ENCODE assay signal across 14 cellular contexts in genomic region chr11:61071880-61072279, GRCh38. TPM values are rescaled to one million over a fixed set of nuclear protein-coding genes. Genes with fewer than 3 reads are reported as not detected.
DNase-seq lines count a peak whose midpoint lies in the region; ATAC-seq and TF ChIP-seq lines count a peak whose summit lies in the region.
"Had no signal": no experiment of that assay in that cellular context is flagged by ENCODE, and none has a peak within 500 bp of the region (broad histone marks: within the 10 kb centered on the region; RNA-seq: fewer than 3 reads in every experiment).

No MANE protein-coding gene starts in this region.

- no peak for TF ChIP-seq RAD21 in IMR-90 (IDR thresholded peaks at IDR 0.05; ENCODE audit: low read length)

- no TSS peak for BruUV-seq in IMR-90 (replicated peaks; lab: Mats Ljungman, UMichigan)

- WGBS in IMR-90 (ENCODE audit: extremely low coverage in 2 of 2, insufficient read length in 1 of 2), 2 experiments = 83% methylated on average over 4 of the region's 8 CpGs; no CpG with 5 or more reads in 1 of the 2 experiments

- H3K4me3 Mint-ChIP-seq in CD4-positive, CD25-positive, alpha-beta regulatory T cell = no peak overlapping the region
- no peak overlapping the region for H3K4me3 Mint-ChIP-seq in brain
- H3K4me3 Mint-ChIP-seq in neural progenitor cell = peak overlapping the region; percentile 27

- no peak for DNase-seq in CD4-positive, CD25-positive, alpha-beta regulatory T cell
- DNase-seq in IMR-90 (no peak), neural progenitor cell (ENCODE audit: low spot score) (peak; percentile 27), NCI-H82 (lab: John Stamatoyannopoulos, UW) (no peak), brain microvascular endothelial cell (no peak), germinal center (ENCODE audit: low spot score) (no peak), NCI-H146 treated with DMSO at 0.1 percent for 48 hours (lab: John Stamatoyannopoulos, UW; ENCODE audit: unreplicated experiment) (no peak)
- DNase-seq: NCI-H1092 treated with DMSO at 0.1 percent for 48 hours, NCI-H510A treated with DMSO at 0.1 percent for 48 hours had no signal

- no peak overlapping the region for H3K4me3 ChIP-seq in CD4-positive, CD25-positive, alpha-beta regulatory T cell (ENCODE audit: low read depth, low read length)
- H3K4me3 ChIP-seq in IMR-90 (ENCODE audit: insufficient read depth, low read depth, low read length) (no peak overlapping the region), neural progenitor cell (no peak overlapping the region), brain microvascular endothelial cell (ENCODE audit: low read depth, low read length) (no peak overlapping the region)
- H3K4me3 ChIP-seq: SJCRH30 had no signal

- no peaks in the 10 kb centered on the region for H3K9me1 ChIP-seq in IMR-90 (ENCODE audit: insufficient read depth, low read length)

- H2AK9ac ChIP-seq in IMR-90 (replicated peaks; ENCODE audit: low read depth, low read length, poor library complexity) = peak overlapping the region; percentile 42

- no peak overlapping the region for H3K18ac ChIP-seq in IMR-90 (ENCODE audit: low read depth, low read length)

- no peak overlapping the region for H2BK20ac ChIP-seq in IMR-90 (ENCODE audit: low read depth, low read length)

- peaks cover 54% of the 10 kb centered on the region for H3K4me1 ChIP-seq in CD4-positive, CD25-positive, alpha-beta regulatory T cell (ENCODE audit: control insufficient read depth, insufficient read depth, low read length, poor library complexity, severe bottlenecking)
- H3K4me1 ChIP-seq in IMR-90 (ENCODE audit: control insufficient read depth, insufficient read depth, low read length) (no peaks in the 10 kb centered on the region), neural progenitor cell (peaks cover 17% of the 10 kb centered on the region)
- H3K4me1 ChIP-seq: SJCRH30 had no signal

- H3K9me3 ChIP-seq in CD4-positive, CD25-positive, alpha-beta regulatory T cell (ENCODE audit: control insufficient read depth in 2 of 2, low read length in 2 of 2) = no peaks in the 10 kb centered on the region
- H3K9me3 ChIP-seq in IMR-90 (ENCODE audit: control insufficient read depth, insufficient read depth, low read length) = no peaks in the 10 kb centered on the region
- H3K9me3 ChIP-seq in neural progenitor cell (ENCODE audit: low read depth) = peaks cover 3% of the 10 kb centered on the region
- H3K9me3 ChIP-seq: SJCRH30 had no signal

- H2BK5ac ChIP-seq in IMR-90 (ENCODE audit: low read depth, low read length, poor library complexity, severe bottlenecking) = no peak overlapping the region

- no peak overlapping the region for H4K5ac ChIP-seq in IMR-90 (ENCODE audit: low read depth, low read length)

- CTCF ChIA-PET in IMR-90 (lab: Yijun Ruan, JAX) = no interaction called here

- POLR2A ChIA-PET in IMR-90 (lab: Charles Lee; ENCODE audit: unreplicated experiment) = no interaction called here

- peaks cover 30 to 91% (median 46%) of the 10 kb centered on the region in 4 donors for H3K4me1 Mint-ChIP-seq in CD4-positive, CD25-positive, alpha-beta regulatory T cell
- H3K4me1 Mint-ChIP-seq in brain (peaks cover 42% of the 10 kb centered on the region), neural progenitor cell (peaks cover 31% of the 10 kb centered on the region)

- H4K8ac ChIP-seq in IMR-90 (ENCODE audit: low read depth in 2 of 2, low read length in 2 of 2) = no peak overlapping the region

- H2BK120ac ChIP-seq in IMR-90 (ENCODE audit: low read depth, low read length) = no peak overlapping the region

- TF ChIP-seq CTCF in IMR-90 (conservative IDR thresholded peaks at IDR 0.05; ENCODE audit: low read depth, low read length) (no peak), brain (conservative IDR thresholded peaks at IDR 0.05) (no peak), neural progenitor cell (IDR thresholded peaks at IDR 0.05) (no peak), brain microvascular endothelial cell (IDR thresholded peaks at IDR 0.05; ENCODE audit: low read depth, low read length, missing control alignments) (no peak)

- dilution Hi-C loops in IMR-90 (cut with HindIII; ENCODE audit: low sequenced_read_pairs, unreplicated experiment) = no loop called here

- no peak overlapping the region for H4K91ac ChIP-seq in IMR-90 (ENCODE audit: insufficient read depth, low read depth, low read length)

- no peak overlapping the region for H2AK5ac ChIP-seq in IMR-90 (ENCODE audit: low read depth, low read length)

- no peaks in the 10 kb centered on the region for H3K27me3 Mint-ChIP-seq in CD4-positive, CD25-positive, alpha-beta regulatory T cell
- H3K27me3 Mint-ChIP-seq in brain (no peaks in the 10 kb centered on the region), neural progenitor cell (ENCODE audit: insufficient read depth, low read depth) (peaks cover 14% of the 10 kb centered on the region)

- no peaks in the 10 kb centered on the region for H3K36me3 ChIP-seq in CD4-positive, CD25-positive, alpha-beta regulatory T cell (ENCODE audit: control insufficient read depth, insufficient read depth, low read length)
- no peaks in the 10 kb centered on the region for H3K36me3 ChIP-seq in IMR-90 (ENCODE audit: control insufficient read depth, insufficient read depth, low read length)
- H3K36me3 ChIP-seq in neural progenitor cell = no peaks in the 10 kb centered on the region
- H3K36me3 ChIP-seq in brain microvascular endothelial cell (replicated peaks) = no peaks in the 10 kb centered on the region
- H3K36me3 ChIP-seq: SJCRH30 had no signal

- ATAC-seq in CD4-positive, CD25-positive, alpha-beta regulatory T cell (ENCODE audit: low read depth in 2 of 2) = no peak
- no peak for ATAC-seq in IMR-90 (ENCODE audit: low read depth)

- no peak overlapping the region for H2BK15ac ChIP-seq in IMR-90 (ENCODE audit: low read depth, low read length)

- H3K9ac ChIP-seq in IMR-90 (ENCODE audit: low read depth, low read length) (no peak overlapping the region), neural progenitor cell (no peak overlapping the region)

- in situ Hi-C loops in IMR-90 (cut with MboI; ENCODE audit: low sequenced_read_pairs) = no loop called here
- in situ Hi-C loops in brain microvascular endothelial cell (cut with HindIII; ENCODE audit: low pct_ligation_motif_present, low sequenced_read_pairs) = no loop called here

- no peak overlapping the region for H2AFZ ChIP-seq in IMR-90 (replicated peaks; ENCODE audit: low read length, poor library complexity)
- peak overlapping the region; percentile 87 for H2AFZ ChIP-seq in neural progenitor cell (replicated peaks)

- no peak overlapping the region for H3K56ac ChIP-seq in IMR-90 (ENCODE audit: extremely low read depth, insufficient read depth, low read length)

- intact Hi-C loops in IMR-90 (cut with micrococcal nuclease) = no loop called here

- H3K27me3 ChIP-seq in CD4-positive, CD25-positive, alpha-beta regulatory T cell (ENCODE audit: control insufficient read depth, insufficient read depth, low read length) = no peaks in the 10 kb centered on the region
- peaks cover 14% of the 10 kb centered on the region for H3K27me3 ChIP-seq in IMR-90 (ENCODE audit: control insufficient read depth, insufficient read depth, low read length)
- no peaks in the 10 kb centered on the region for H3K27me3 ChIP-seq in neural progenitor cell
- H3K27me3 ChIP-seq in brain microvascular endothelial cell (replicated peaks) = no peaks in the 10 kb centered on the region
- H3K27me3 ChIP-seq: SJCRH30 had no signal

- H4K20me1 ChIP-seq in IMR-90 (ENCODE audit: insufficient read depth, low read length) = no peaks in the 10 kb centered on the region
- H4K20me1 ChIP-seq in neural progenitor cell (ENCODE audit: low read depth) = no peaks in the 10 kb centered on the region

- H3K79me1 ChIP-seq in IMR-90 (ENCODE audit: low read depth in 1 of 2, low read length in 2 of 2) = no peaks in the 10 kb centered on the region

- peaks cover 4% of the 10 kb centered on the region for H3F3A ChIP-seq in neural progenitor cell (ENCODE audit: low read depth)

- TF ChIP-seq POLR2A in IMR-90 (IDR thresholded peaks at IDR 0.05; ENCODE audit: low read depth, low read length) = no peak

- H3K4me2 ChIP-seq in IMR-90 (ENCODE audit: low read depth, low read length) = no peak overlapping the region
- peak overlapping the region; percentile 47 for H3K4me2 ChIP-seq in neural progenitor cell

- no peaks in the 10 kb centered on the region for H3K36me3 Mint-ChIP-seq in CD4-positive, CD25-positive, alpha-beta regulatory T cell
- H3K36me3 Mint-ChIP-seq in brain = no peaks in the 10 kb centered on the region
- H3K36me3 Mint-ChIP-seq in neural progenitor cell = no peaks in the 10 kb centered on the region

- no peaks in the 10 kb centered on the region for H3K9me3 Mint-ChIP-seq in CD4-positive, CD25-positive, alpha-beta regulatory T cell
- H3K9me3 Mint-ChIP-seq in brain = peaks cover 5 to 11% (median 6%) of the 10 kb centered on the region in 5 experiments
- H3K9me3 Mint-ChIP-seq in neural progenitor cell = no peaks in the 10 kb centered on the region

- H3K27ac ChIP-seq in CD4-positive, CD25-positive, alpha-beta regulatory T cell (ENCODE audit: insufficient read depth, low read length, poor library complexity, severe bottlenecking) = peak overlapping the region; percentile 71
- H3K27ac ChIP-seq in IMR-90 (ENCODE audit: insufficient read depth, low read length) (no peak overlapping the region), neural progenitor cell (no peak overlapping the region), brain microvascular endothelial cell (no peak overlapping the region)
- H3K27ac ChIP-seq: SJCRH30 had no signal

- no peak overlapping the region for H3K23ac ChIP-seq in IMR-90 (ENCODE audit: low read depth, low read length)

- no peaks in the 10 kb centered on the region for H3K79me2 ChIP-seq in neural progenitor cell (ENCODE audit: low read depth)

- H3K4ac ChIP-seq in IMR-90 (ENCODE audit: low read depth, low read length) = no peak overlapping the region

- H3K27ac Mint-ChIP-seq in CD4-positive, CD25-positive, alpha-beta regulatory T cell = peak overlapping the region; percentile 94 to 96 (median 94)
- H3K27ac Mint-ChIP-seq in brain (peak overlapping the region in 3 of 5 experiments; percentile 6 to 95 (median 90)), neural progenitor cell (peak overlapping the region; percentile 97)

- no peak overlapping the region for H3K14ac ChIP-seq in IMR-90 (replicated peaks; ENCODE audit: low read depth, low read length)

TF ChIP-seq in IMR-90, 13 proteins besides CTCF, POLR2A, EP300 and RAD21 (continues in another document):
- no peak for TF ChIP-seq MAZ (IDR thresholded peaks at IDR 0.05; ENCODE audit: borderline replicate concordance, low read depth, low read length)
- TF ChIP-seq NFE2L2 (IDR thresholded peaks at IDR 0.05; ENCODE audit: low read depth, low read length) = no peak
- no peak for TF ChIP-seq BHLHE40 (IDR thresholded peaks at IDR 0.05; ENCODE audit: low read depth, low read length)
- no peak for TF ChIP-seq MXI1 (IDR thresholded peaks at IDR 0.05; ENCODE audit: borderline replicate concordance, low read depth, low read length)

RNA-seq across cellular contexts. Expression of gene CD5, which starts 30.4 kb away (rescaled TPM):
- total RNA-seq in CD4-positive, CD25-positive, alpha-beta regulatory T cell = 390 TPM
- polyA plus RNA-seq in CD4-positive, CD25-positive, alpha-beta regulatory T cell = 100 to 1,000 TPM; 150 to 253 (median 213) TPM
- not detected in 2 replicates for total RNA-seq in IMR-90 (2012; rRNA removed)
- not detected in 2 replicates for polyA plus RNA-seq in IMR-90 (2012; rRNA removed)
- not detected in 2 replicates for polyA plus RNA-seq in IMR-90 (2012; cell fraction: cytosol; rRNA removed)
- polyA plus RNA-seq in IMR-90 (2012; cell fraction: nucleus; rRNA removed; ENCODE audit: low replicate concordance) = not detected in 2 replicates
- polyA plus RNA-seq in brain (ENCODE audit: insufficient read depth, low read depth, low replicate concordance) = 0.29 TPM
- total RNA-seq in neural progenitor cell (ENCODE audit: low replicate concordance) = not detected in 2 replicates
- total RNA-seq: astrocyte, epithelial cell of proximal tubule, HT-29 had no signal

Comparison
In these comparisons a context has a peak if more than half of its experiments do, and no peak if none do; other contexts are left out.
1. RNA of gene CD5, which starts 30.4 kb away (total RNA-seq): 390 TPM in CD4-positive, CD25-positive, alpha-beta regulatory T cell (single experiment); not detected in IMR-90 and not detected in neural progenitor cell; every median in the first group is over 100 times any median in the second.
2. Peak in every context shown above with its lines, with median percentiles within 50 percentile points of each other: H3K27ac Mint-ChIP-seq.